In the genomic region with DNA sequence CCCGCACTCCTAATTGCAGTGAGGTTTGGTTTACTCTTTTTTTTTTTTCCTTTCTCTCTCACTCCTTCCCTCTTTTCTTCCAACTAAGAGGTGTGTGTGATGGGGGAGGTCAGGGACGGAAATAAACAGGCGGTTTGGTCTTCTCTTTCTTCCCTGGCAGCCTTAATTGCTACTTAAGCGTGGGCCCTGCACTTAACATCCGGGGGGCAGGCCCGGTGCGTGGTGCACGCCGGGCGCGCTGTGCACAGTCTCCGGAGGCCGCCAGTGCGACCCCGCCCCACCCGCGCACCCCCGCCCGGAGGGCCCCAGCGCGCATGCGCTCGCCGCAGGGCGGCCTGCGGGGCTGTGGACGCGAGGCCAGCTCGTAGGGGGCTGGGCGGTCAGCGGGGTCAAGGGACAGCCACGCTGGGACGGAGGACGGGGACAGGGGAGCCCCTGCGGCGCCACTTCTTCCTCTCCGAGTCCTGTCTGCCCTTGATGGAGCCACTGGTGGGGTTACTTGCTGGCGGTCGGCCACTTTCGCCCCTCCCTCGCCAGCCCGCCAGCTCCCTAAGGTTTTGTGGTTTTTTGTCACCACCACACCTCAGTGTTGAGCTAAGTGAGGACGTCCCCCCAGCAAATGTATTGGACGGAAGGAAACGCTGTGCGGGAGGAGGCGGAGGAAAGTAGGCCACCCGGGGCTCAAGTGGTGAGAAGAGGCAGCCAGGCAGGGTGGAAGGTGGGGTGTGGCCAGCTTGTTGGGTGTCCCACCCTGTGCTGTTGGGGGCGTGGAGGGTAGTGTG, we compare ENCODE assay signal across 8 cellular contexts.
DNase-seq lines count a peak whose midpoint lies in the region; ATAC-seq and TF ChIP-seq lines count a peak whose summit lies in the region.

No MANE protein-coding gene starts in this region.

- H3K4me1 ChIP-seq in PC-9 (replicated peaks; ENCODE audit: insufficient read depth) (no peaks in the 10 kb centered on the region), prostate gland (replicated peaks) (peaks cover 4% of the 10 kb centered on the region), foreskin keratinocyte (no peaks in the 10 kb centered on the region)

- H3K79me2 ChIP-seq in PC-9 (ENCODE audit: low read depth) = no peaks in the 10 kb centered on the region

- no peaks in the 10 kb centered on the region for H3K9me3 ChIP-seq in PC-9 (ENCODE audit: insufficient read depth, low read depth)
- H3K9me3 ChIP-seq in prostate gland = no peaks in the 10 kb centered on the region

- CTCF ChIA-PET in PC-9 (lab: Charles Lee) = no interaction called here

- no peaks in the 10 kb centered on the region for H3F3A ChIP-seq in PC-9 (ENCODE audit: insufficient read depth, low read depth)

- H3K27ac ChIP-seq in PC-9 (no peak overlapping the region), prostate gland (peak overlapping the region; percentile 22 to 54), foreskin keratinocyte (no peak overlapping the region)

- DNase-seq in PC-9 (peak in 1 of 2 experiments; percentile 79), Right ventricle myocardium superior (peak; percentile 77), prostate gland (ENCODE audit: low spot score) (peak; percentile 9), ureter (ENCODE audit: low spot score) (peak; percentile 48), foreskin keratinocyte (no peak)
- peak; percentile 68 for DNase-seq in activated gamma-delta T cell treated with anti-CD3 and anti-CD28 coated beads, Interleukin-2, amount 50 U/mL, for 16 hours (ENCODE audit: low read depth)

- H3K4me3 ChIP-seq in PC-9 (no peak overlapping the region), prostate gland (peak overlapping the region; percentile 35 to 38)

- TF ChIP-seq POLR2A in GM15510 (IDR thresholded peaks at IDR 0.05; ENCODE audit: borderline replicate concordance, extremely low read depth, insufficient read length) = peak; percentile 48
- peak; percentile 10 for TF ChIP-seq POLR2A in prostate gland (IDR thresholded peaks at IDR 0.05)

- intact Hi-C loops in PC-9 (cut with micrococcal nuclease; ENCODE audit: unreplicated experiment) (loop anchor here (1.0 kb wide), 1 partner anchor 198 kb away; no protein-coding TSS in a partner anchor), Right ventricle myocardium superior (cut with DNase I) (no loop called here), prostate gland (cut with DNase I) (no loop called here)

- H3K27me3 ChIP-seq in PC-9 (ENCODE audit: insufficient read depth, low read depth) (peaks cover 43% of the 10 kb centered on the region), prostate gland (replicated peaks; ENCODE audit: insufficient read depth) (no peaks in the 10 kb centered on the region), foreskin keratinocyte (peaks cover 97% of the 10 kb centered on the region)

- peak overlapping the region; percentile 53; the same call in 1 of the 2 replicates for H2AFZ ChIP-seq in PC-9

- H4K20me1 ChIP-seq in PC-9 (ENCODE audit: insufficient read depth) = no peaks in the 10 kb centered on the region

- ATAC-seq in HG03521 (IDR thresholded peaks at IDR 0.05; ENCODE audit: unreplicated experiment) (peak; percentile 65), Right ventricle myocardium superior (ENCODE audit: poor library complexity) (peak; percentile 95), foreskin keratinocyte (no peak)

- POLR2A ChIA-PET in PC-9 (lab: Charles Lee; ENCODE audit: unreplicated experiment) = no interaction called here

- TSS peak; percentile 47 for BruUV-seq in PC-9 (replicated peaks; lab: Mats Ljungman, UMichigan)

- TF ChIP-seq CTCF in PC-9 (conservative IDR thresholded peaks at IDR 0.05) = no peak
- no peak for TF ChIP-seq CTCF in prostate gland (IDR thresholded peaks at IDR 0.05)
- no peak for TF ChIP-seq CTCF in foreskin keratinocyte (conservative IDR thresholded peaks at IDR 0.05)

- WGBS in prostate gland = 9% methylated on average over 37 of the region's 49 CpGs

- peak overlapping the region; percentile 15; the same call in 1 of the 2 replicates for H3K4me2 ChIP-seq in PC-9

- no peaks in the 10 kb centered on the region for H3K9me2 ChIP-seq in PC-9 (ENCODE audit: insufficient read depth)

- no peaks in the 10 kb centered on the region for H3K36me3 ChIP-seq in PC-9 (ENCODE audit: low read depth)
- H3K36me3 ChIP-seq in prostate gland = no peaks in the 10 kb centered on the region

Comparison
In these comparisons a context has a peak if more than half of its experiments do, and no peak if none do; other contexts are left out.
1. DNase-seq: peak in activated gamma-delta T cell treated with anti-CD3 and anti-CD28 coated beads, Interleukin-2, amount 50 U/mL, for 16 hours (single experiment), Right ventricle myocardium superior (single experiment), prostate gland (single experiment) and ureter (single experiment); none in foreskin keratinocyte (0 of 2).
2. H3K27ac ChIP-seq: peak in prostate gland (2 of 2); none in PC-9 (single experiment) and foreskin keratinocyte (single experiment).